ENCODE assay signal across 8 cellular contexts in the genomic region with DNA sequence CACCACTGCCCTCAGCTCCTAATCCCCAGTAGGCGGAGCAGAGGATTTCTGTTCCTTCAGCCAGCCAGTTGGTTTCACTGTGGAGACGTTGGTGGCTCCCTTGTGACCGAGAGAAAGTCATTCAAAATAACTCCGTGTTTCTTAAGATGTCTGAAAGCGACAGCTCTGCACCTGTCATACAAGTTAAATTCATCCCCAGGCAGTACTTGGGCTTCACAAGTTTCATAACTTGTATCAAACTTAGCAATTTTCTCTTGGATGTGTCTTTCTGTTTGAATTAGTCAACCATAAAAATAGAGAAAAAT. TPM values are rescaled to one million over a fixed set of nuclear protein-coding genes. Genes with fewer than 3 reads are reported as not detected.
DNase-seq lines count a peak whose midpoint lies in the region; ATAC-seq and TF ChIP-seq lines count a peak whose summit lies in the region.

No MANE protein-coding gene starts in this region.

- peaks cover 75% of the 10 kb centered on the region for H3K27me3 Mint-ChIP-seq in endodermal cell (ENCODE audit: insufficient read depth)

- ATAC-seq in GM19467 (IDR thresholded peaks at IDR 0.05; ENCODE audit: unreplicated experiment) (peak; percentile 43), HG03520 (IDR thresholded peaks at IDR 0.05; ENCODE audit: unreplicated experiment) (peak; percentile 50), omental fat pad (ENCODE audit: low FRiP score) (no peak)

- no peaks in the 10 kb centered on the region for H3K4me1 ChIP-seq in BE2C
- no peaks in the 10 kb centered on the region for H3K4me1 ChIP-seq in endodermal cell (ENCODE audit: control insufficient read depth, insufficient read depth, low read length)
- H3K4me1 ChIP-seq in prostate gland (replicated peaks): no peaks in the 10 kb centered on the region

- H3K27ac ChIP-seq in endodermal cell (ENCODE audit: low read depth, low read length): no peak overlapping the region
- peak overlapping the region; percentile 89 to 92 for H3K27ac ChIP-seq in prostate gland

- H3K4me3 ChIP-seq in BE2C (ENCODE audit: low read depth, low read length) (peak overlapping the region; percentile 77), endodermal cell (ENCODE audit: low read length) (peak overlapping the region; percentile 94), prostate gland (peak overlapping the region; percentile 49 to 66)

- DNase-seq in BE2C (no peak), endodermal cell (no peak), prostate gland (ENCODE audit: low spot score) (no peak), NCI-H446 treated with DMSO at 0.1 percent for 48 hours (lab: John Stamatoyannopoulos, UW) (no peak), omental fat pad (ENCODE audit: low spot score) (no peak), cortex of kidney (lab: John Stamatoyannopoulos, UW) (no peak)

- no peak overlapping the region for H3K27ac Mint-ChIP-seq in endodermal cell

- H3K27me3 ChIP-seq in BE2C (no peaks in the 10 kb centered on the region), endodermal cell (ENCODE audit: control insufficient read depth, insufficient read depth, low read length, poor library complexity, severe bottlenecking) (peaks cover 72% of the 10 kb centered on the region), prostate gland (replicated peaks; ENCODE audit: insufficient read depth) (peaks cover 8% of the 10 kb centered on the region)

- H3K4me1 Mint-ChIP-seq in endodermal cell: peaks cover 16% of the 10 kb centered on the region

- TF ChIP-seq POLR2A in prostate gland (IDR thresholded peaks at IDR 0.05): no peak

- no peak for TF ChIP-seq CTCF in BE2C (IDR thresholded peaks at IDR 0.05; ENCODE audit: low read depth, low read length)
- TF ChIP-seq CTCF in endodermal cell (conservative IDR thresholded peaks at IDR 0.05): no peak
- no peak for TF ChIP-seq CTCF in prostate gland (IDR thresholded peaks at IDR 0.05)
- TF ChIP-seq CTCF in omental fat pad (IDR thresholded peaks at IDR 0.05): no peak

- H3K9me3 Mint-ChIP-seq in endodermal cell: no peaks in the 10 kb centered on the region

- H3K9me3 ChIP-seq in BE2C (no peaks in the 10 kb centered on the region), endodermal cell (ENCODE audit: control insufficient read depth, low read length) (no peaks in the 10 kb centered on the region), prostate gland (no peaks in the 10 kb centered on the region)

- H3K4me3 Mint-ChIP-seq in endodermal cell: peak overlapping the region; percentile 92

- H3K9ac ChIP-seq in endodermal cell (ENCODE audit: extremely low read depth, low read length, poor library complexity, severe bottlenecking): no peak overlapping the region

- H3K36me3 ChIP-seq in BE2C (no peaks in the 10 kb centered on the region), endodermal cell (ENCODE audit: control insufficient read depth, insufficient read depth, low read length) (peaks cover 6% of the 10 kb centered on the region), prostate gland (no peaks in the 10 kb centered on the region)

- intact Hi-C loops in prostate gland (cut with DNase I): loop anchor here (5.0 to 10.0 kb wide), 2 partner anchors 197 to 675 kb away; a partner anchor contains a TSS

- no peaks in the 10 kb centered on the region for H3K36me3 Mint-ChIP-seq in endodermal cell (ENCODE audit: low read depth)

- 19 to 27% methylated on average over 5 of the region's 5 CpGs for WGBS in endodermal cell (ENCODE audit: insufficient coverage in 1 of 2, insufficient read length in 1 of 2), 2 experiments
- 6% methylated on average over 5 of the region's 5 CpGs for WGBS in prostate gland

RNA-seq across cellular contexts. Expression of a gene that starts 0.4 kb away (rescaled TPM):
- polyA plus RNA-seq in BE2C (2012; ENCODE audit: insufficient read depth, insufficient read length, low read depth): 3.7 TPM
- total RNA-seq in endodermal cell: 10 to 100 TPM in 1 of 2 donors, 1 to 10 TPM in 1; 4.5 to 11.4 TPM
- 2.3 TPM for polyA plus RNA-seq in endodermal cell (2013, experiment 1 of 2)
- 4.1 TPM for polyA plus RNA-seq in endodermal cell (2013, experiment 2 of 2)
- 1 to 10 TPM; 5.4 to 8.8 TPM for total RNA-seq in prostate gland
- 10 to 100 TPM; 17.0 to 84.7 (median 34.9) TPM for total RNA-seq in omental fat pad

RNA-seq across cellular contexts. Expression of a gene that starts 14.9 kb away (rescaled TPM):
- polyA plus RNA-seq in BE2C (2012; ENCODE audit: insufficient read depth, insufficient read length, low read depth): not detected
- total RNA-seq in endodermal cell (not detected), prostate gland (under 1 TPM in 1 of 2 donors, not detected in 1; 0.62 TPM), omental fat pad (under 1 TPM in 2 of 4 donors, not detected in 2; 0.72 to 0.93 TPM)
- polyA plus RNA-seq in endodermal cell (2013, experiment 1 of 2): 0.61 TPM
- 0.37 TPM for polyA plus RNA-seq in endodermal cell (2013, experiment 2 of 2)

RNA-seq across cellular contexts. Expression of a gene that starts 15.3 kb away (rescaled TPM):
- 128 TPM for polyA plus RNA-seq in BE2C (2012; ENCODE audit: insufficient read depth, insufficient read length, low read depth)
- 1 to 10 TPM; 1.9 to 6.7 TPM for total RNA-seq in endodermal cell
- polyA plus RNA-seq in endodermal cell (2013, experiment 1 of 2): 2.1 TPM
- 3.9 TPM for polyA plus RNA-seq in endodermal cell (2013, experiment 2 of 2)
- 1 to 10 TPM in 1 of 2 donors, under 1 TPM in 1; 0.55 to 4.5 TPM for total RNA-seq in prostate gland
- total RNA-seq in omental fat pad: 1 to 10 TPM in 2 of 4 donors, under 1 TPM in 2; 0.72 to 3.0 (median 1.8) TPM
